ENCODE assay signal across 16 cellular contexts in genomic region chr3:13871791-13872190, GRCh38. TPM values are rescaled to one million over a fixed set of nuclear protein-coding genes. Genes with fewer than 3 reads are reported as not detected.
DNase-seq lines count a peak whose midpoint lies in the region; ATAC-seq and TF ChIP-seq lines count a peak whose summit lies in the region.
"Had no signal": no experiment of that assay in that cellular context is flagged by ENCODE, and none has a peak within 500 bp of the region (broad histone marks: within the 10 kb centered on the region; RNA-seq: fewer than 3 reads in every experiment).

No MANE protein-coding gene starts in this region.

- no peak for DNase-seq in CD4-positive, CD25-positive, alpha-beta regulatory T cell
- no peak for DNase-seq in central memory CD8-positive, alpha-beta T cell (ENCODE audit: low spot score in 2 of 2)
- DNase-seq in neuronal stem cell (ENCODE audit: low spot score) (no peak), germinal center (ENCODE audit: low spot score) (no peak), iPS-NIHi11 (ENCODE audit: low spot score) (no peak)
- DNase-seq: 8988T, AML-193, COR-L47, DMS153, DND-41, GDM1, HCEC 1CT had no signal

- H4K8ac ChIP-seq in neuronal stem cell (ENCODE audit: low read depth, low read length) = no peak overlapping the region

- peaks cover 0 to 24% (median 7%) of the 10 kb centered on the region in 4 donors for H3K4me1 Mint-ChIP-seq in CD4-positive, CD25-positive, alpha-beta regulatory T cell
- peaks cover 14% of the 10 kb centered on the region for H3K4me1 Mint-ChIP-seq in central memory CD8-positive, alpha-beta T cell

- no peak overlapping the region for H4K91ac ChIP-seq in neuronal stem cell (ENCODE audit: low read depth, low read length, poor library complexity)

- peaks cover 18% of the 10 kb centered on the region for H3K27me3 Mint-ChIP-seq in CD4-positive, CD25-positive, alpha-beta regulatory T cell
- peaks cover 25% of the 10 kb centered on the region for H3K27me3 Mint-ChIP-seq in central memory CD8-positive, alpha-beta T cell

- H3K27ac Mint-ChIP-seq in CD4-positive, CD25-positive, alpha-beta regulatory T cell = peak overlapping the region; percentile 3 to 83 (median 37)
- H3K27ac Mint-ChIP-seq in central memory CD8-positive, alpha-beta T cell (ENCODE audit: low read depth) = peak overlapping the region; percentile 63

- no peak for TF ChIP-seq CTCF in HEK293 (tag by site-specific recombination; IDR thresholded peaks at IDR 0.05)

- H3K4me1 ChIP-seq in CD4-positive, CD25-positive, alpha-beta regulatory T cell (ENCODE audit: control insufficient read depth, insufficient read depth, low read length, poor library complexity, severe bottlenecking) = peaks cover 6% of the 10 kb centered on the region
- H3K4me1 ChIP-seq in HEK293 (ENCODE audit: control insufficient read depth, insufficient read depth, low read length) (no peaks in the 10 kb centered on the region), neuronal stem cell (ENCODE audit: control insufficient read depth in 2 of 2, insufficient read depth in 1 of 2, low read depth in 1 of 2, low read length in 2 of 2) (peaks cover 7 to 15% of the 10 kb centered on the region in 2 donors)

- H3K4me2 ChIP-seq in neuronal stem cell (ENCODE audit: insufficient read depth, low read length, poor library complexity, severe bottlenecking) = no peak overlapping the region
- H3K4me2 ChIP-seq: BLaER1 had no signal

- H3K9ac ChIP-seq in neuronal stem cell (ENCODE audit: low read depth, low read length, poor library complexity) = no peak overlapping the region
- H3K9ac ChIP-seq: BLaER1 had no signal

- H3K9me3 Mint-ChIP-seq in CD4-positive, CD25-positive, alpha-beta regulatory T cell = peaks cover 0 to 5% (median 2%) of the 10 kb centered on the region in 7 donors
- no peaks in the 10 kb centered on the region for H3K9me3 Mint-ChIP-seq in central memory CD8-positive, alpha-beta T cell

- no peak overlapping the region for H2AK5ac ChIP-seq in neuronal stem cell (ENCODE audit: low read depth, low read length)

- H3K4me3 ChIP-seq in CD4-positive, CD25-positive, alpha-beta regulatory T cell (ENCODE audit: low read depth, low read length) = no peak overlapping the region
- no peak overlapping the region for H3K4me3 ChIP-seq in HEK293 (ENCODE audit: low read depth, low read length)
- H3K4me3 ChIP-seq in neuronal stem cell (ENCODE audit: low read length in 2 of 2) = no peak overlapping the region
- H3K4me3 ChIP-seq: BLaER1 had no signal

- H2BK12ac ChIP-seq in neuronal stem cell (ENCODE audit: low read length) = peak overlapping the region; percentile 43

- H3K18ac ChIP-seq in neuronal stem cell (ENCODE audit: low read length) = peak overlapping the region; percentile 27

- H2BK15ac ChIP-seq in neuronal stem cell (ENCODE audit: low read length) = no peak overlapping the region

- no peak overlapping the region for H2BK5ac ChIP-seq in neuronal stem cell (ENCODE audit: low read length)

- H3K27ac ChIP-seq in CD4-positive, CD25-positive, alpha-beta regulatory T cell (ENCODE audit: insufficient read depth, low read length, poor library complexity, severe bottlenecking) = no peak overlapping the region
- no peak overlapping the region for H3K27ac ChIP-seq in HEK293 (ENCODE audit: extremely low read depth, low read depth, low read length)
- H3K27ac ChIP-seq in neuronal stem cell (replicated peaks; ENCODE audit: low read length) = no peak overlapping the region
- H3K27ac ChIP-seq: BLaER1 had no signal

- H3K4ac ChIP-seq in neuronal stem cell (ENCODE audit: low read length) = no peak overlapping the region

- H3K14ac ChIP-seq in neuronal stem cell (ENCODE audit: low read length) = no peak overlapping the region

- H3K27me3 ChIP-seq in CD4-positive, CD25-positive, alpha-beta regulatory T cell (ENCODE audit: control insufficient read depth, insufficient read depth, low read length) = peaks cover 1% of the 10 kb centered on the region
- peaks cover 0 to 35% (median 4%) of the 10 kb centered on the region in 3 experiments for H3K27me3 ChIP-seq in neuronal stem cell (ENCODE audit: control insufficient read depth in 3 of 3, insufficient read depth in 3 of 3, low read depth in 1 of 3, low read length in 3 of 3)

- H3K36me3 ChIP-seq in CD4-positive, CD25-positive, alpha-beta regulatory T cell (ENCODE audit: control insufficient read depth, insufficient read depth, low read length) = no peaks in the 10 kb centered on the region
- no peaks in the 10 kb centered on the region for H3K36me3 ChIP-seq in HEK293 (ENCODE audit: control insufficient read depth in 2 of 2, insufficient read depth in 1 of 2, low read length in 2 of 2)
- H3K36me3 ChIP-seq in neuronal stem cell (replicated peaks in 1 of 2; ENCODE audit: control insufficient read depth in 2 of 2, insufficient read depth in 2 of 2, low read length in 2 of 2) = no peaks in the 10 kb centered on the region
- H3K36me3 ChIP-seq: BLaER1 had no signal

- peaks cover 11% of the 10 kb centered on the region for H3K36me3 Mint-ChIP-seq in CD4-positive, CD25-positive, alpha-beta regulatory T cell
- H3K36me3 Mint-ChIP-seq in central memory CD8-positive, alpha-beta T cell (ENCODE audit: insufficient read depth) = peaks cover 7% of the 10 kb centered on the region

- CTCF ChIA-PET in HEK293 (lab: Yijun Ruan, JAX) = interaction anchor here (0.6 to 2.5 kb wide), 6 partner anchors 9 to 221 kb away, joined by 3 to 11 read pairs (median 4); partner anchors contain the start of gene WNT7A

- no peak overlapping the region for H3K4me3 Mint-ChIP-seq in CD4-positive, CD25-positive, alpha-beta regulatory T cell
- no peak overlapping the region for H3K4me3 Mint-ChIP-seq in central memory CD8-positive, alpha-beta T cell

- H3K79me1 ChIP-seq in neuronal stem cell (ENCODE audit: low read depth, low read length) = no peaks in the 10 kb centered on the region

- no peaks in the 10 kb centered on the region for H3K9me3 ChIP-seq in CD4-positive, CD25-positive, alpha-beta regulatory T cell (ENCODE audit: control insufficient read depth in 2 of 2, low read length in 2 of 2)
- H3K9me3 ChIP-seq in HEK293 (ENCODE audit: control insufficient read depth, insufficient read depth, low read depth, low read length) (no peaks in the 10 kb centered on the region), neuronal stem cell (replicated peaks in 1 of 2; ENCODE audit: control insufficient read depth in 2 of 2, insufficient read depth in 1 of 2, low read depth in 1 of 2, low read length in 2 of 2) (peaks cover 7 to 9% of the 10 kb centered on the region in 2 donors)

- POLR2A ChIA-PET in HEK293 (lab: Yijun Ruan, JAX) = interaction anchor here (0.5 kb wide), 1 partner anchor 222 kb away, joined by 5 read pairs; no protein-coding TSS in a partner anchor

- no peak for ATAC-seq in CD4-positive, CD25-positive, alpha-beta regulatory T cell (ENCODE audit: low read depth in 2 of 2)
- ATAC-seq in central memory CD8-positive, alpha-beta T cell (replicated peaks; ENCODE audit: extremely low read depth, poor library complexity, severe bottlenecking) = no peak
- ATAC-seq in HG03175 (IDR thresholded peaks at IDR 0.05; ENCODE audit: unreplicated experiment) = no peak

- no peak overlapping the region for H2BK120ac ChIP-seq in neuronal stem cell (ENCODE audit: low read depth, low read length)

- H2AFZ ChIP-seq in neuronal stem cell (ENCODE audit: low read length) = no peak overlapping the region

- no peak overlapping the region for H3K23ac ChIP-seq in neuronal stem cell (ENCODE audit: low read depth, low read length, poor library complexity)

- no CpG with 5 or more reads among the region's 4 CpGs for WGBS in neuronal stem cell (ENCODE audit: extremely low coverage in 2 of 2, insufficient read length in 2 of 2, insufficient replicate concordance in 1 of 2), 2 donors

TF ChIP-seq in HEK293, 187 proteins besides CTCF, POLR2A, EP300 and RAD21:
- TF ChIP-seq ZNF623 (tag by site-specific recombination; IDR thresholded peaks at IDR 0.05) = peak; percentile 88
- no peak for TF ChIP-seq ZNF404 (tag by site-specific recombination; IDR thresholded peaks at IDR 0.05)

RNA-seq across cellular contexts. Expression of gene WNT7A, which starts 8.1 kb away (rescaled TPM):
- 2.5 TPM for total RNA-seq in CD4-positive, CD25-positive, alpha-beta regulatory T cell
- polyA plus RNA-seq in CD4-positive, CD25-positive, alpha-beta regulatory T cell = 1 to 10 TPM in 1 of 4 donors, under 1 TPM in 2, not detected in 1; 0.34 to 1.4 (median 0.87) TPM
- polyA plus RNA-seq in neuronal stem cell (2013, experiment 1 of 2) = 0.07 TPM
- polyA plus RNA-seq in neuronal stem cell (2013, experiment 2 of 2) = 0.06 TPM
- total RNA-seq: H4 had no signal
